ENCODE assay signal across 8 cellular contexts in the genomic region with DNA sequence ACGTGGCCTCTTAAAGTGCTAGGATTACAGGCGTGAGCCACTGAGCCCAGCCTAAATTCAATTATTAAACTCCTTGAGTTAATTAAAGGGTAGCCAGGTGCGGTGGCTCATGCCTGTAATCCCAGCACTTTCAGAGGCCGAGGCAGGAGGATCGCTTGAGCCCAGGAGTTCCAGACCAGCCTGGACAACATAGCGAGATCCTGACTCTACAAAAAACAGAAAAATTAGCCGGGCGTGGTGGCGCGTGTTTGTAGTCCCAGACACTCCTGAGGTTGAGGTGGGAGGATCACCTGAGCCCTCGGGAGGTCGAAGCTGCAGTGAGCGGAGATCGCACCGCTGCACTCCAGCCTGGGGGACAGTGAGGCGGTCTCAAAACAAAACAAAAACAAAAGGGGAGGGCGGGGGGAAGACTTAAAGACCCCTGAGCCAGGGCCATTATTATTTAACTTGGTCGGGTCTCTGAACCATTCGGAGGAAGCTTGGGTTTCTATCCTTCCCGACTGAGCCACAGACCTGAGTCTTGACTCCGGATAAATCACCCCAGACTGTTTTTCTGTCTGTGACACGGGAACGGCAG. TPM values are rescaled to one million over a fixed set of nuclear protein-coding genes. Genes with fewer than 3 reads are reported as not detected.
DNase-seq lines count a peak whose midpoint lies in the region; ATAC-seq, FAIRE-seq and TF ChIP-seq lines count a peak whose summit lies in the region.

No MANE protein-coding gene starts in this region.

- no peaks in the 10 kb centered on the region for H3K27me3 ChIP-seq in BLaER1 treated with 17β-estradiol and CSF1 and Interleukin-3, amounts not matched to agents 10 nM and 100 nM
- H3K27me3 ChIP-seq in MM.1S (replicated peaks; ENCODE audit: insufficient read depth, low read length) (no peaks in the 10 kb centered on the region), dorsolateral prefrontal cortex (no peaks in the 10 kb centered on the region)

- H3K36me3 ChIP-seq in BLaER1 treated with 17β-estradiol and CSF1 and Interleukin-3, amounts not matched to agents 10 nM and 100 nM: peaks cover 6 to 26% (median 16%) of the 10 kb centered on the region in 11 experiments; a peak in 20 of 22 replicates
- no peaks in the 10 kb centered on the region for H3K36me3 ChIP-seq in MM.1S (replicated peaks; ENCODE audit: insufficient read depth, low read length)

- no peaks in the 10 kb centered on the region for H4K20me1 ChIP-seq in BLaER1 treated with 17β-estradiol and CSF1 and Interleukin-3, amounts not matched to agents 10 nM and 100 nM
- H4K20me1 ChIP-seq in MM.1S (ENCODE audit: insufficient read depth, low read length): no peaks in the 10 kb centered on the region

- intact Hi-C loops in dorsolateral prefrontal cortex (cut with DNase I): loop anchor here (2.0 to 10.0 kb wide), 3 partner anchors 20 to 68 kb away; a partner anchor contains a TSS

- peaks cover 14% of the 10 kb centered on the region for H3F3A ChIP-seq in MM.1S (ENCODE audit: insufficient read depth, low read length)

- no peaks in the 10 kb centered on the region for H3K9me3 ChIP-seq in BLaER1 treated with 17β-estradiol and CSF1 and Interleukin-3, amounts not matched to agents 10 nM and 100 nM (replicated peaks in 1 of 11)
- H3K9me3 ChIP-seq in MM.1S (replicated peaks; ENCODE audit: insufficient read depth, low read length): no peaks in the 10 kb centered on the region

- H3K79me2 ChIP-seq in MM.1S (ENCODE audit: low read length): peaks cover 23% of the 10 kb centered on the region

- peak overlapping the region; percentile 80 to 99 (median 97); a peak in 21 of 22 replicates for H3K27ac ChIP-seq in BLaER1 treated with 17β-estradiol and CSF1 and Interleukin-3, amounts not matched to agents 10 nM and 100 nM
- H3K27ac ChIP-seq in MM.1S (ENCODE audit: low read length) (peak overlapping the region; percentile 85; the same call in 1 of the 2 replicates), dorsolateral prefrontal cortex (peak overlapping the region in 58 of 59 donors; percentile 64 to 97 (median 90))

- no peaks in the 10 kb centered on the region for H3K9me3 Mint-ChIP-seq in nephron progenitor cell

- H3K4me1 Mint-ChIP-seq in nephron progenitor cell: peaks cover 28% of the 10 kb centered on the region

- no peak for FAIRE-seq in frontal cortex (lab: Jason Lieb, UNC)

- H3K4me3 ChIP-seq in BLaER1 treated with 17β-estradiol and CSF1 and Interleukin-3, amounts not matched to agents 10 nM and 100 nM: peak overlapping the region; percentile 66 to 90 (median 79)
- H3K4me3 ChIP-seq in MM.1S (ENCODE audit: low read length) (peak overlapping the region; percentile 91), dorsolateral prefrontal cortex (peak overlapping the region; percentile 56 to 99 (median 91))

- H3K9ac ChIP-seq in BLaER1 treated with 17β-estradiol and CSF1 and Interleukin-3, amounts not matched to agents 10 nM and 100 nM: peak overlapping the region; percentile 86 to 99 (median 97)
- peak overlapping the region; percentile 93 for H3K9ac ChIP-seq in MM.1S (ENCODE audit: low read length)

- peak overlapping the region; percentile 93 for H3K27ac Mint-ChIP-seq in nephron progenitor cell

- no peaks in the 10 kb centered on the region for H3K27me3 Mint-ChIP-seq in nephron progenitor cell (ENCODE audit: low read depth, poor library complexity)

- peaks cover 22 to 29% (median 26%) of the 10 kb centered on the region in 10 experiments for H3K4me1 ChIP-seq in BLaER1 treated with 17β-estradiol and CSF1 and Interleukin-3, amounts not matched to agents 10 nM and 100 nM
- peaks cover 7% of the 10 kb centered on the region for H3K4me1 ChIP-seq in MM.1S (ENCODE audit: low read length)

- H2AFZ ChIP-seq in MM.1S (ENCODE audit: low read length): peak overlapping the region; percentile 97

- TF ChIP-seq CTCF in MM.1S (IDR thresholded peaks at IDR 0.05; ENCODE audit: low read length) (no peak), dorsolateral prefrontal cortex (IDR thresholded peaks at IDR 0.05 in 54 of 56, conservative IDR thresholded peaks at IDR 0.05 in 2 of 56; ENCODE audit: low read depth in 1 of 56, partially characterized antibody in 56 of 56) (no peak), nephron progenitor cell (IDR thresholded peaks at IDR 0.05) (no peak)

- no peak for DNase-seq in MM.1S
- peak in 2 of 10 donors; percentile 11 to 35 for DNase-seq in dorsolateral prefrontal cortex
- DNase-seq in nephron progenitor cell: no peak
- DNase-seq in frontal cortex (ENCODE audit: low spot score in 2 of 2): no peak
- DNase-seq in stimulated activated CD8-positive, alpha-beta memory T cell treated with anti-CD3 and anti-CD28 coated beads, Interleukin-4, amount 100 ng/mL, for 48 hours: no peak
- no peak for DNase-seq in middle frontal gyrus (ENCODE audit: extremely low spot score, low spot score)

- H3K4me2 ChIP-seq in BLaER1 treated with 17β-estradiol and CSF1 and Interleukin-3, amounts not matched to agents 10 nM and 100 nM: peak overlapping the region; percentile 92 to 99 (median 97)
- H3K4me2 ChIP-seq in MM.1S (ENCODE audit: low read depth, low read length): peak overlapping the region; percentile 99

- ATAC-seq in HG02642 (IDR thresholded peaks at IDR 0.05; ENCODE audit: poor library complexity, unreplicated experiment): no peak

- H3K9me2 ChIP-seq in MM.1S (replicated peaks; ENCODE audit: insufficient read depth, low read length): no peaks in the 10 kb centered on the region

- H3K36me3 Mint-ChIP-seq in nephron progenitor cell (ENCODE audit: low read depth): peaks cover 35% of the 10 kb centered on the region

- peak overlapping the region; percentile 97 for H3K4me3 Mint-ChIP-seq in nephron progenitor cell

RNA-seq across cellular contexts. Expression of a gene that starts 19.5 kb away (rescaled TPM):
- 10 to 100 TPM in 118 of 120 experiments, 1 to 10 TPM in 2; 8.8 to 28.1 (median 15.6) TPM for total RNA-seq in dorsolateral prefrontal cortex
- total RNA-seq in frontal cortex: 41.6 TPM

RNA-seq across cellular contexts. Expression of a gene that starts 22.1 kb away (rescaled TPM):
- total RNA-seq in dorsolateral prefrontal cortex (1 to 10 TPM in 119 of 120 experiments, under 1 TPM in 1; 0.90 to 9.9 (median 3.1) TPM), frontal cortex (0.41 TPM)

RNA-seq across cellular contexts. Expression of a gene that starts 49.0 kb away (rescaled TPM):
- total RNA-seq in dorsolateral prefrontal cortex (10 to 100 TPM; 23.5 to 84.8 (median 52.1) TPM), frontal cortex (66.4 TPM)
